ENCODE assay signal across 8 cellular contexts in genomic region chr14:103385153-103385993, GRCh38.
DNase-seq lines count a peak whose midpoint lies in the region; ATAC-seq lines count a peak whose summit lies in the region.

Gene MARK3, plus strand, starts transcription at chr14:103385415. Its CDS starts 615 bp downstream, at chr14:103386030.

- no peaks in the 10 kb centered on the region for H3K27me3 Mint-ChIP-seq in central memory CD8-positive, alpha-beta T cell

- peak within 1 kb of the TSS; percentile 91 for H3K27ac Mint-ChIP-seq in central memory CD8-positive, alpha-beta T cell (ENCODE audit: low read depth)

- H3K9me3 Mint-ChIP-seq in central memory CD8-positive, alpha-beta T cell = no peaks in the 10 kb centered on the region

- peak; percentile 94 for ATAC-seq in GM19035 (IDR thresholded peaks at IDR 0.05; ENCODE audit: unreplicated experiment)
- peak; percentile 97 for ATAC-seq in HG03354 (IDR thresholded peaks at IDR 0.05; ENCODE audit: poor library complexity, severe bottlenecking, unreplicated experiment)
- peak; percentile 88 for ATAC-seq in central memory CD8-positive, alpha-beta T cell (replicated peaks; ENCODE audit: extremely low read depth, poor library complexity, severe bottlenecking)

- DNase-seq in AG20443 (ENCODE audit: low spot score) (peak; percentile 98), NCI-H446 (lab: John Stamatoyannopoulos, UW) (peak; percentile 93 to 99), iris pigment epithelial cell (ENCODE audit: low read depth) (peak; percentile 98)
- peak; percentile 94 for DNase-seq in activated CD4-positive, CD25-positive, alpha-beta regulatory T cell treated with anti-CD3 and anti-CD28 coated beads, Interleukin-2, amount 50 U/mL, for 16 hours (ENCODE audit: low read depth, low spot score)
- DNase-seq in central memory CD8-positive, alpha-beta T cell (ENCODE audit: low spot score in 2 of 2) = peak; percentile 89 to 94
- DNase-seq in stimulated activated CD4-positive, alpha-beta T cell treated with anti-CD3 and anti-CD28 coated beads, Interleukin-12 subunit alpha, Interleukin-12 subunit beta, amount 100 ng/mL, for 24 hours (ENCODE audit: low read depth in 2 of 2) = peak; percentile 95 to 96

- H3K36me3 Mint-ChIP-seq in central memory CD8-positive, alpha-beta T cell (ENCODE audit: insufficient read depth) = peaks cover 13% of the 10 kb centered on the region

- H3K4me3 Mint-ChIP-seq in central memory CD8-positive, alpha-beta T cell = peak within 1 kb of the TSS; percentile 95

- H3K4me1 Mint-ChIP-seq in central memory CD8-positive, alpha-beta T cell = peaks cover 42% of the 10 kb centered on the region

Comparison
In these comparisons a context has a peak if more than half of its experiments do, and no peak if none do; other contexts are left out.
1. Peak in every context shown above with its lines: DNase-seq and ATAC-seq.